24 cellular contexts compared by ENCODE assay signal in genomic region chr10:96507044-96507443, GRCh38. TPM values are rescaled to one million over a fixed set of nuclear protein-coding genes. Genes with fewer than 3 reads are reported as not detected.
"Had no signal": no experiment of that assay in that cellular context is flagged by ENCODE, and none has a peak within 500 bp of the region (broad histone marks: within the 10 kb centered on the region; RNA-seq: fewer than 3 reads in every experiment).

No MANE protein-coding gene starts in this region.

- H3K9me3 ChIP-seq: SJCRH30 had no signal

- ATAC-seq: Panc1, PC-3, SK-N-SH treated with all-trans-retinoic acid at 6 μM for 48 hours had no signal

- H3K36me3 ChIP-seq: SJCRH30 had no signal

- H3K4me1 ChIP-seq: SJCRH30 had no signal

- H3K27me3 ChIP-seq: SJCRH30 had no signal

- DNase-seq: KBM-7, MV-4-11, NCI-H1048, NCI-H1105, NCI-H1417, NCI-H1436 treated with DMSO at 0.1 percent for 48 hours, NCI-H1694, NCI-H187 treated with DMSO at 0.1 percent for 48 hours, NCI-H2029 treated with DMSO at 0.1 percent for 48 hours, NCI-H2171 treated with DMSO at 0.1 percent for 48 hours, NCI-H345, NCI-H446 treated with DMSO at 0.1 percent for 48 hours, NCI-H510A treated with DMSO at 0.1 percent for 48 hours, NCI-H526, NCI-H82, PC-3, SHP77 treated with DMSO at 0.1 percent for 48 hours had no signal

- H3K4me3 ChIP-seq: SJCRH30 had no signal

- H3K27ac ChIP-seq: HL-60, RWPE1, SJCRH30 had no signal

RNA-seq across cellular contexts. Expression of gene TLL2, which starts 6.7 kb away (rescaled TPM):
- total RNA-seq: HT-29, MCF 10A had no signal
